ENCODE assay signal across 40 cellular contexts in the genomic region with DNA sequence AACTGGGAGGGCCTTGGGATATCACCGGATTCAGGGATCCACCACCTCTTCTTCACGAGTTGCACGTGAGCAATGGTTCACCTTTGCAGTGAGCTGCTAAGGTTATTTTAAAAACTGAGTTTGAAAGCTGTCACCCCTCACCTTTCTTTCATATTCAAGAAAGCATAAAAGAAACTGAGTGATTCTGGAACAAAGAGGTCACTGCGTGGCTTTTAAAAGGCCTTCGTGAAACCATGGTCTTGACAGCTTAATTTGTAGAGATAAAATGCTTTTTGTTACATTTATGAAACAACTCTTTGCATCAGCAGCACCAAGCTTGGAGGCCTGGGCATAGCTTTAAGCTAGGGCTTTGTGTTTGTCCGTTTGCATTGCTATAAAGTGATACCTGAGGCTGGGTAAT.
"Had no signal": no experiment of that assay in that cellular context is flagged by ENCODE, and none has a peak within 500 bp of the region (broad histone marks: within the 10 kb centered on the region; RNA-seq: fewer than 3 reads in every experiment).

No MANE protein-coding gene starts in this region.

- DNase-seq: activated effector memory CD4-positive, alpha-beta T cell treated with anti-CD3 and anti-CD28 coated beads, Interleukin-2, amount 50 U/mL, for 16 hours; activated effector memory CD4-positive, alpha-beta T cell treated with Interleukin-2 at 50 U/mL for 16 hours; activated gamma-delta T cell; activated gamma-delta T cell treated with Interleukin-2 at 50 U/mL for 16 hours; activated naive CD4-positive, alpha-beta T cell; activated naive CD4-positive, alpha-beta T cell treated with anti-CD3 and anti-CD28 coated beads for 36 hours; activated naive CD4-positive, alpha-beta T cell treated with anti-CD3 and anti-CD28 coated beads, Interleukin-2, amount 10 ng/mL, durations not matched to agents 7 days and 5 days; activated naive CD4-positive, alpha-beta T cell treated with anti-CD3 and anti-CD28 coated beads, Interleukin-2, amount 50 U/mL, for 16 hours; activated naive CD4-positive, alpha-beta T cell treated with Interleukin-2 at 50 U/mL for 16 hours; activated naive CD8-positive, alpha-beta T cell treated with anti-CD3 and anti-CD28 coated beads for 36 hours; activated naive CD8-positive, alpha-beta T cell treated with anti-CD3 and anti-CD28 coated beads, Interleukin-2, amount 10 ng/mL, durations not matched to agents 7 days and 5 days; activated naive CD8-positive, alpha-beta T cell treated with anti-CD3 and anti-CD28 coated beads, Interleukin-2, amount 50 U/mL, for 24 hours; activated T-cell treated with anti-CD3 and anti-CD28 coated beads for 4 hours; activated T-cell treated with anti-CD3 and anti-CD28 coated beads, Interleukin-2, amount 50 U/mL, for 1 hour; activated T-cell treated with anti-CD3 and anti-CD28 coated beads, Interleukin-2, amount 50 U/mL, for 24 hours; activated T-cell treated with anti-CD3 and anti-CD28 coated beads, Interleukin-2, amount 50 U/mL, for 4 hours; activated T-cell treated with anti-CD3 and anti-CD28 coated beads, Interleukin-2, amount 50 U/mL, for 48 hours; activated T-cell treated with anti-CD3 and anti-CD28 coated beads, Interleukin-2, amount 50 U/mL, for 72 hours; adrenal gland; amniotic stem cell; amygdala; anterior cingulate cortex; aorta; brain microvascular endothelial cell; caudate nucleus; central memory CD4-positive, alpha-beta T cell; cerebellar nuclear complex had no signal

- H3K9me3 ChIP-seq: adrenal gland, breast epithelium had no signal

- ATAC-seq: activated naive CD4-positive, alpha-beta T cell treated with anti-CD3 and anti-CD28 coated beads, Interleukin-2, amount 50 U/mL, for 72 hours; activated naive CD8-positive, alpha-beta T cell treated with anti-CD3 and anti-CD28 coated beads, Interleukin-2, amount 50 U/mL, for 24 hours; activated T-cell treated with anti-CD3 and anti-CD28 coated beads, Interleukin-2, amount 50 U/mL, for 4 hours; activated T-cell treated with anti-CD3 and anti-CD28 coated beads, Interleukin-2, amount 50 U/mL, for 72 hours; activated T-helper 17 cell treated with anti-CD3 and anti-CD28 coated beads, Interleukin-2, amount 50 U/mL, for 72 hours had no signal

- FAIRE-seq: astrocyte, bronchial epithelial cell had no signal

- H3K27ac ChIP-seq: adrenal gland, ascending aorta, brain microvascular endothelial cell, breast epithelium, cardiac muscle cell had no signal

- H3K36me3 Mint-ChIP-seq: activated naive CD4-positive, alpha-beta T cell treated with anti-CD3 and anti-CD28 coated beads, Interleukin-2, amount 10 ng/mL, durations not matched to agents 7 days and 5 days; activated naive CD4-positive, alpha-beta T cell treated with anti-CD3 and anti-CD28 coated beads, Interleukin-2, amount 50 U/mL, for 24 hours; activated naive CD4-positive, alpha-beta T cell treated with anti-CD3 and anti-CD28 coated beads, Interleukin-2, amount 50 U/mL, for 72 hours; activated naive CD8-positive, alpha-beta T cell; activated naive CD8-positive, alpha-beta T cell treated with anti-CD3 and anti-CD28 coated beads for 36 hours; activated naive CD8-positive, alpha-beta T cell treated with anti-CD3 and anti-CD28 coated beads, Interleukin-2, amount 10 ng/mL, durations not matched to agents 7 days and 5 days; brain had no signal

- H3K27ac Mint-ChIP-seq: activated naive CD4-positive, alpha-beta T cell treated with anti-CD3 and anti-CD28 coated beads for 36 hours; activated naive CD4-positive, alpha-beta T cell treated with anti-CD3 and anti-CD28 coated beads, Interleukin-2, amount 10 ng/mL, durations not matched to agents 7 days and 5 days; activated naive CD4-positive, alpha-beta T cell treated with anti-CD3 and anti-CD28 coated beads, Interleukin-2, amount 50 U/mL, for 24 hours; activated naive CD4-positive, alpha-beta T cell treated with anti-CD3 and anti-CD28 coated beads, Interleukin-2, amount 50 U/mL, for 72 hours; activated naive CD8-positive, alpha-beta T cell; activated naive CD8-positive, alpha-beta T cell treated with anti-CD3 and anti-CD28 coated beads for 36 hours; activated naive CD8-positive, alpha-beta T cell treated with anti-CD3 and anti-CD28 coated beads, Interleukin-2, amount 10 ng/mL, durations not matched to agents 7 days and 5 days; activated naive CD8-positive, alpha-beta T cell treated with anti-CD3 and anti-CD28 coated beads, Interleukin-2, amount 50 U/mL, for 24 hours; activated T-cell treated with anti-CD3 and anti-CD28 coated beads, Interleukin-2, amount 50 U/mL, for 24 hours; activated T-cell treated with anti-CD3 and anti-CD28 coated beads, Interleukin-2, amount 50 U/mL, for 72 hours; activated T-helper 1 cell treated with anti-CD3 and anti-CD28 coated beads, Interleukin-12 subunit alpha, Interleukin-12 subunit beta, Interleukin-2, Interleukin-4 antibody, amounts not matched to agents 30 ng/mL and 10 ng/mL and 1 ng/mL, durations not matched to agents 14 hours and 24 hours and 36 hours; activated T-helper 17 cell treated with anti-CD3 and anti-CD28 coated beads, Interleukin-2, amount 50 U/mL, for 72 hours; activated T-helper 2 cell treated with anti-CD3 and anti-CD28 coated beads, Interferon-gamma antibody, Interleukin-2, Interleukin-4, amounts not matched to agents 10 μg/mL and 5 μg/mL and 100 μg/mL, durations not matched to agents 14 hours and 24 hours and 36 hours had no signal

- H3K4me3 ChIP-seq: adrenal gland, ascending aorta, breast epithelium, cardiac muscle cell had no signal

- H3K4me3 Mint-ChIP-seq: activated naive CD4-positive, alpha-beta T cell treated with anti-CD3 and anti-CD28 coated beads for 36 hours; activated naive CD4-positive, alpha-beta T cell treated with anti-CD3 and anti-CD28 coated beads, Interleukin-2, amount 10 ng/mL, durations not matched to agents 7 days and 5 days; activated naive CD4-positive, alpha-beta T cell treated with anti-CD3 and anti-CD28 coated beads, Interleukin-2, amount 50 U/mL, for 24 hours; activated naive CD8-positive, alpha-beta T cell; activated naive CD8-positive, alpha-beta T cell treated with anti-CD3 and anti-CD28 coated beads for 36 hours; activated naive CD8-positive, alpha-beta T cell treated with anti-CD3 and anti-CD28 coated beads, Interleukin-2, amount 10 ng/mL, durations not matched to agents 7 days and 5 days; activated naive CD8-positive, alpha-beta T cell treated with anti-CD3 and anti-CD28 coated beads, Interleukin-2, amount 50 U/mL, for 24 hours; activated T-cell treated with anti-CD3 and anti-CD28 coated beads, Interleukin-2, amount 50 U/mL, for 24 hours; activated T-cell treated with anti-CD3 and anti-CD28 coated beads, Interleukin-2, amount 50 U/mL, for 4 hours; activated T-cell treated with anti-CD3 and anti-CD28 coated beads, Interleukin-2, amount 50 U/mL, for 72 hours; activated T-helper 1 cell treated with anti-CD3 and anti-CD28 coated beads, Interleukin-12 subunit alpha, Interleukin-12 subunit beta, Interleukin-2, Interleukin-4 antibody, amounts not matched to agents 30 ng/mL and 10 ng/mL and 1 ng/mL, durations not matched to agents 14 hours and 24 hours and 36 hours; activated T-helper 17 cell treated with anti-CD3 and anti-CD28 coated beads, Interleukin-2, amount 50 U/mL, for 72 hours; brain; central memory CD8-positive, alpha-beta T cell had no signal

- H3K4me1 ChIP-seq: ascending aorta, breast epithelium had no signal

- H3K36me3 ChIP-seq: adrenal gland, ascending aorta, brain microvascular endothelial cell, breast epithelium, cardiac muscle cell had no signal

- H3K9me3 Mint-ChIP-seq: activated naive CD4-positive, alpha-beta T cell treated with anti-CD3 and anti-CD28 coated beads, Interleukin-2, amount 10 ng/mL, durations not matched to agents 7 days and 5 days; activated naive CD8-positive, alpha-beta T cell treated with anti-CD3 and anti-CD28 coated beads, Interleukin-2, amount 10 ng/mL, durations not matched to agents 7 days and 5 days; activated T-helper 1 cell treated with anti-CD3 and anti-CD28 coated beads, Interleukin-12 subunit alpha, Interleukin-12 subunit beta, Interleukin-2, Interleukin-4 antibody, amounts not matched to agents 30 ng/mL and 10 ng/mL and 1 ng/mL, durations not matched to agents 14 hours and 24 hours and 36 hours; activated T-helper 2 cell treated with anti-CD3 and anti-CD28 coated beads, Interferon-gamma antibody, Interleukin-2, Interleukin-4, amounts not matched to agents 10 μg/mL and 5 μg/mL and 100 μg/mL, durations not matched to agents 14 hours and 24 hours and 36 hours; central memory CD8-positive, alpha-beta T cell had no signal

- H3K27me3 ChIP-seq: adrenal gland, ascending aorta, brain microvascular endothelial cell, breast epithelium, cardiac muscle cell had no signal

- H3K4me1 Mint-ChIP-seq: activated naive CD4-positive, alpha-beta T cell treated with anti-CD3 and anti-CD28 coated beads, Interleukin-2, amount 10 ng/mL, durations not matched to agents 7 days and 5 days; activated naive CD4-positive, alpha-beta T cell treated with anti-CD3 and anti-CD28 coated beads, Interleukin-2, amount 50 U/mL, for 24 hours; activated naive CD8-positive, alpha-beta T cell treated with anti-CD3 and anti-CD28 coated beads for 36 hours; activated naive CD8-positive, alpha-beta T cell treated with anti-CD3 and anti-CD28 coated beads, Interleukin-2, amount 10 ng/mL, durations not matched to agents 7 days and 5 days; activated T-helper 17 cell treated with anti-CD3 and anti-CD28 coated beads, Interleukin-2, amount 50 U/mL, for 72 hours; central memory CD8-positive, alpha-beta T cell had no signal
